ENCODE assay signal across 1 cellular context in the genomic region with DNA sequence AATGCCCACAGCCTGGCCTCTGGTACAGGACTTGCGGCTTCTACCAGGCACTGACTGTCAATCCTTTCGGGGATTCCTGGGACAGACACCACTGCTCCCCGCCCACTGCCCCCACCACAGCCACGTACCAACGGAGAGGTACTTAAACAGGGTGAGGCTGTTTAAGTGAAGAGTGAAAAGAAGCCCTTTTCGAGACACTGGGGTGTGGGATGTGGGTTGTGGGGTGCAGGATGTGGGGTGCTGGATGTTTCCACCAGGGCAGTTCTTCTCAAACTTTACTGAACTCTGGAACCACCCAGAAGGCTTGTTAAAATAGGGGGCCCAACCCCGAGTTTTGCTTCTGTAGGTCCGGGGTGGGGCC.
TF ChIP-seq lines count a peak whose summit lies in the region.

No MANE protein-coding gene starts in this region.

TF ChIP-seq in H1, 55 proteins besides CTCF, POLR2A, EP300 and RAD21 (continued from another document):
- TF ChIP-seq CBX8 (IDR thresholded peaks at IDR 0.05; ENCODE audit: borderline replicate concordance, low read depth, low read length) (no peak), KDM1A (IDR thresholded peaks at IDR 0.05; ENCODE audit: borderline replicate concordance, low read length) (no peak), RNF2 (IDR thresholded peaks at IDR 0.05; ENCODE audit: borderline replicate concordance, low read depth, low read length, missing control alignments, poor library complexity, severe bottlenecking) (no peak), SP2 (IDR thresholded peaks at IDR 0.05; ENCODE audit: low read length) (no peak), SUZ12 (IDR thresholded peaks at IDR 0.05; ENCODE audit: low read length) (no peak), BRCA1 (IDR thresholded peaks at IDR 0.05; ENCODE audit: low read depth, low read length) (no peak), ASH2L (IDR thresholded peaks at IDR 0.05; ENCODE audit: low read length) (no peak)
- TF ChIP-seq, protein P1, sequence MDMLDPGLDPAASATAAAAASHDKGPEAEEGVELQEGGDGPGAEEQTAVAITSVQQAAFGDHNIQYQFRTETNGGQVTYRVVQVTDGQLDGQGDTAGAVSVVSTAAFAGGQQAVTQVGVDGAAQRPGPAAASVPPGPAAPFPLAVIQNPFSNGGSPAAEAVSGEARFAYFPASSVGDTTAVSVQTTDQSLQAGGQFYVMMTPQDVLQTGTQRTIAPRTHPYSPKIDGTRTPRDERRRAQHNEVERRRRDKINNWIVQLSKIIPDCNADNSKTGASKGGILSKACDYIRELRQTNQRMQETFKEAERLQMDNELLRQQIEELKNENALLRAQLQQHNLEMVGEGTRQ (IDR thresholded peaks at IDR 0.05; ENCODE audit: low read length), result no peak
